In genomic region chr17:79341529-79341780, GRCh38 we compare ENCODE assay signal across 23 cellular contexts.
"Had no signal": no experiment of that assay in that cellular context is flagged by ENCODE, and none has a peak within 500 bp of the region (broad histone marks: within the 10 kb centered on the region; RNA-seq: fewer than 3 reads in every experiment).

No MANE protein-coding gene starts in this region.

- H3K36me3 ChIP-seq: colonic mucosa, esophagus squamous epithelium, suprapubic skin had no signal

- H3K27ac ChIP-seq: colonic mucosa, esophagus squamous epithelium, suprapubic skin had no signal

- H3K9me3 ChIP-seq: colonic mucosa, esophagus squamous epithelium, suprapubic skin had no signal

- H3K4me1 ChIP-seq: colonic mucosa had no signal

- H3K9me3 Mint-ChIP-seq: activated CD4-positive, alpha-beta T cell treated with anti-CD3 and anti-CD28 coated beads, Interleukin-2, amount 10 ng/mL, durations not matched to agents 7 days and 5 days; natural killer cell treated with Interleukin-12 subunit alpha and Interleukin-12 subunit beta and Interleukin-15 and Interleukin-18, amount 100 ng/mL, for 72 hours; stimulated activated naive CD8-positive, alpha-beta T cell treated with anti-CD3 and anti-CD28 coated beads, Interleukin-15, Interleukin-2, amounts not matched to agents 100 ng/mL and 50 ng/mL, for 24 hours had no signal

- H3K27ac Mint-ChIP-seq: activated CD4-positive, alpha-beta T cell treated with anti-CD3 and anti-CD28 coated beads, Interleukin-2, amount 10 ng/mL, durations not matched to agents 7 days and 5 days; activated naive CD8-positive, alpha-beta T cell; activated T-cell treated with anti-CD3 and anti-CD28 coated beads, Interleukin-2, amount 50 U/mL, for 72 hours; brain; natural killer cell treated with Interleukin-12 subunit alpha and Interleukin-12 subunit beta and Interleukin-15 and Interleukin-18, amount 100 ng/mL, for 72 hours had no signal

- H3K27me3 ChIP-seq: colonic mucosa had no signal

- ATAC-seq: activated T-cell treated with anti-CD3 and anti-CD28 coated beads, Interleukin-2, amount 50 U/mL, for 72 hours; left ventricle myocardium superior had no signal

- H3K4me3 Mint-ChIP-seq: activated CD4-positive, alpha-beta T cell treated with anti-CD3 and anti-CD28 coated beads, Interleukin-2, amount 10 ng/mL, durations not matched to agents 7 days and 5 days; activated naive CD8-positive, alpha-beta T cell; activated T-cell treated with anti-CD3 and anti-CD28 coated beads, Interleukin-2, amount 50 U/mL, for 72 hours; natural killer cell treated with Interleukin-12 subunit alpha and Interleukin-12 subunit beta and Interleukin-15 and Interleukin-18, amount 100 ng/mL, for 72 hours had no signal

- DNase-seq: activated CD4-positive, alpha-beta T cell treated with anti-CD3 and anti-CD28 coated beads, Interleukin-2, amount 10 ng/mL, durations not matched to agents 7 days and 5 days; activated CD4-positive, CD25-positive, alpha-beta regulatory T cell; activated CD8-positive, alpha-beta memory T cell treated with anti-CD3 and anti-CD28 coated beads, Interleukin-2, amount 50 U/mL, for 48 hours; activated gamma-delta T cell treated with Interleukin-2 at 50 U/mL for 16 hours; activated T-cell treated with anti-CD3 and anti-CD28 coated beads, Interleukin-2, amount 50 U/mL, for 72 hours; amygdala; central memory CD4-positive, alpha-beta T cell; colonic mucosa; esophagus squamous epithelium; glutamatergic neuron; hypothalamus; left ventricle myocardium superior; mesenchymal stem cell; retina; stimulated activated CD4-positive, alpha-beta T cell treated with anti-CD3 and anti-CD28 coated beads, Interleukin-15, amount 100 ng/mL, for 24 hours; stimulated activated CD4-positive, alpha-beta T cell treated with anti-CD3 and anti-CD28 coated beads, Interleukin-4, amount 100 ng/mL, for 1 hour; T-helper 2 cell; trophoblast cell had no signal

- H3K4me3 ChIP-seq: colonic mucosa, esophagus squamous epithelium, suprapubic skin had no signal

- H3K4me1 Mint-ChIP-seq: activated CD4-positive, alpha-beta T cell treated with anti-CD3 and anti-CD28 coated beads, Interleukin-2, amount 10 ng/mL, durations not matched to agents 7 days and 5 days had no signal

- H3K36me3 Mint-ChIP-seq: natural killer cell treated with Interleukin-12 subunit alpha and Interleukin-12 subunit beta and Interleukin-15 and Interleukin-18, amount 100 ng/mL, for 72 hours had no signal
